20 cellular contexts compared by ENCODE assay signal in genomic region chrX:148135738-148136137, GRCh38.
DNase-seq lines count a peak whose midpoint lies in the region; ATAC-seq, FAIRE-seq and TF ChIP-seq lines count a peak whose summit lies in the region.
"Had no signal": no experiment of that assay in that cellular context is flagged by ENCODE, and none has a peak within 500 bp of the region (broad histone marks: within the 10 kb centered on the region; RNA-seq: fewer than 3 reads in every experiment).

No MANE protein-coding gene starts in this region.

- BruUV-seq in endothelial cell of umbilical vein (replicated peaks; lab: Mats Ljungman, UMichigan), result no TSS peak

- no peaks in the 10 kb centered on the region for H3K27me3 ChIP-seq in endothelial cell of umbilical vein (ENCODE audit: control insufficient read depth in 2 of 2, insufficient read depth in 2 of 2, low read length in 2 of 2)
- no peaks in the 10 kb centered on the region for H3K27me3 ChIP-seq in tibial artery
- H3K27me3 ChIP-seq: brain microvascular endothelial cell had no signal

- H3K4me3 ChIP-seq in endothelial cell of umbilical vein (replicated peaks in 1 of 3; ENCODE audit: insufficient read depth in 1 of 3, low read depth in 1 of 3, low read length in 3 of 3) (no peak overlapping the region), tibial artery (no peak overlapping the region)

- H3K9me1 ChIP-seq in endothelial cell of umbilical vein (replicated peaks; ENCODE audit: control insufficient read depth, extremely low read depth, insufficient read depth, low read length), result no peaks in the 10 kb centered on the region

- CTCF ChIA-PET in endothelial cell of umbilical vein (lab: Charles Lee), result interaction anchor here (3.4 kb wide), 1 partner anchor 1151 kb away, joined by 26 read pairs; no protein-coding TSS in a partner anchor

- FAIRE-seq in endothelial cell of umbilical vein (lab: Jason Lieb, UNC), result no peak
- FAIRE-seq: endometrium had no signal

- intact Hi-C loops in endothelial cell of umbilical vein (cut with micrococcal nuclease) (no loop called here), tibial artery (cut with DNase I; ENCODE audit: low total_unique reads) (no loop called here)

- no peak overlapping the region for H3K9ac ChIP-seq in endothelial cell of umbilical vein (replicated peaks; ENCODE audit: extremely low read depth, insufficient read depth, low read length)
- H3K9ac ChIP-seq: parathyroid adenoma had no signal

- no peak for TF ChIP-seq CTCF in endothelial cell of umbilical vein (IDR thresholded peaks at IDR 0.05; ENCODE audit: extremely low read depth in 1 of 2, insufficient read depth in 1 of 2, low read depth in 1 of 2, low read length in 2 of 2)
- TF ChIP-seq CTCF in tibial artery (IDR thresholded peaks at IDR 0.05), result no peak

- dilution Hi-C loops in endothelial cell of umbilical vein (cut with MboI; ENCODE audit: extremely low pct_ligation_motif_present, low sequenced_read_pairs), result no loop called here

- no peaks in the 10 kb centered on the region for H3K36me3 ChIP-seq in endothelial cell of umbilical vein (ENCODE audit: control insufficient read depth in 2 of 2, extremely low read depth in 1 of 2, insufficient read depth in 2 of 2, low read length in 2 of 2)
- H3K36me3 ChIP-seq in tibial artery, result no peaks in the 10 kb centered on the region
- H3K36me3 ChIP-seq: brain microvascular endothelial cell had no signal

- TF ChIP-seq POLR2A in endothelial cell of umbilical vein (IDR thresholded peaks at IDR 0.05; ENCODE audit: low read depth, low read length), result no peak

- H2AFZ ChIP-seq in endothelial cell of umbilical vein (ENCODE audit: low read depth, low read length), result no peak overlapping the region
- H2AFZ ChIP-seq: parathyroid adenoma had no signal

- peak; percentile 11 for DNase-seq in Daoy (ENCODE audit: low read depth)
- peak; percentile 2 for DNase-seq in NCI-H69 (lab: John Stamatoyannopoulos, UW)
- DNase-seq in endothelial cell of umbilical vein (ENCODE audit: low read depth, low spot score), result peak; percentile 4
- DNase-seq in lung microvascular endothelial cell (ENCODE audit: low read depth in 2 of 2), result peak; percentile 1 to 31
- DNase-seq in activated CD8-positive, alpha-beta memory T cell treated with anti-CD3 and anti-CD28 coated beads for 24 hours, result no peak
- no peak for DNase-seq in tibial artery
- DNase-seq: activated CD4-positive, alpha-beta T cell treated with anti-CD3 and anti-CD28 coated beads for 36 hours; activated naive CD8-positive, alpha-beta T cell treated with anti-CD3 and anti-CD28 coated beads for 36 hours; brain microvascular endothelial cell; cortex of kidney; left cardiac atrium; NCI-H524 treated with DMSO at 0.1 percent for 48 hours; Right ventricle myocardium superior had no signal

- no peaks in the 10 kb centered on the region for H4K20me1 ChIP-seq in endothelial cell of umbilical vein (replicated peaks; ENCODE audit: control insufficient read depth, extremely low read depth, insufficient read depth, low read length)

- H3K27ac ChIP-seq in endothelial cell of umbilical vein (ENCODE audit: insufficient read depth, low read depth, low read length), result no peak overlapping the region
- no peak overlapping the region for H3K27ac ChIP-seq in tibial artery
- H3K27ac ChIP-seq: brain microvascular endothelial cell, parathyroid adenoma had no signal

- no peak for ATAC-seq in HG02623 (IDR thresholded peaks at IDR 0.05; ENCODE audit: unreplicated experiment)
- no peak for ATAC-seq in HG03439 (IDR thresholded peaks at IDR 0.05; ENCODE audit: unreplicated experiment)
- ATAC-seq: activated CD4-positive, alpha-beta T cell treated with anti-CD3 and anti-CD28 coated beads for 36 hours; left cardiac atrium; natural killer cell treated with Interleukin-12 subunit alpha and Interleukin-12 subunit beta and Interleukin-15 and Interleukin-18, amount 100 ng/mL, for 72 hours; sciatic nerve; stimulated activated effector memory CD8-positive, alpha-beta T cell treated with anti-CD3 and anti-CD28 coated beads, Interleukin-12 subunit alpha, Interleukin-12 subunit beta, amount 100 ng/mL, for 72 hours had no signal

- no peaks in the 10 kb centered on the region for H3K79me2 ChIP-seq in endothelial cell of umbilical vein (ENCODE audit: control insufficient read depth, insufficient read depth, low read length)
- H3K79me2 ChIP-seq: parathyroid adenoma had no signal

- H3K4me2 ChIP-seq in endothelial cell of umbilical vein (ENCODE audit: insufficient read depth, low read length), result no peak overlapping the region

- POLR2A ChIA-PET in endothelial cell of umbilical vein (lab: Charles Lee), result no interaction called here

- H3K9me3 ChIP-seq in endothelial cell of umbilical vein (replicated peaks; ENCODE audit: control insufficient read depth, insufficient read depth, low read length), result no peaks in the 10 kb centered on the region
- H3K9me3 ChIP-seq in tibial artery, result peaks cover 0 to 4% (median 0%) of the 10 kb centered on the region in 3 donors

- no peaks in the 10 kb centered on the region for H3K4me1 ChIP-seq in endothelial cell of umbilical vein (ENCODE audit: control insufficient read depth, extremely low read depth, insufficient read depth, low read length)
- H3K4me1 ChIP-seq in tibial artery, result no peaks in the 10 kb centered on the region
- H3K4me1 ChIP-seq: parathyroid adenoma had no signal

TF ChIP-seq in endothelial cell of umbilical vein, 7 proteins besides CTCF, POLR2A, EP300 and RAD21:
- TF ChIP-seq MAX (IDR thresholded peaks at IDR 0.05; ENCODE audit: insufficient read depth, insufficient read length), result no peak
- TF ChIP-seq MYC (IDR thresholded peaks at IDR 0.05; ENCODE audit: low read depth, low read length), result no peak
- TF ChIP-seq JUN (IDR thresholded peaks at IDR 0.05; ENCODE audit: borderline replicate concordance, insufficient read depth, insufficient read length, low read depth), result no peak
- TF ChIP-seq EZH2 (IDR thresholded peaks at IDR 0.05; ENCODE audit: borderline replicate concordance, low read depth, low read length, severe bottlenecking), result no peak
- TF ChIP-seq GATA2 (IDR thresholded peaks at IDR 0.05; ENCODE audit: insufficient read depth, insufficient read length, low read depth, low read length), result no peak
- TF ChIP-seq FOS (IDR thresholded peaks at IDR 0.05; ENCODE audit: borderline replicate concordance, insufficient read depth, low read length), result no peak
- no peak for TF ChIP-seq POLR2AphosphoS5 (IDR thresholded peaks at IDR 0.05; ENCODE audit: insufficient read depth, low read depth, low read length)

Comparison
In these comparisons a context has a peak if more than half of its experiments do, and no peak if none do; other contexts are left out.
1. DNase-seq: peak in Daoy (single experiment), NCI-H69 (single experiment), endothelial cell of umbilical vein (single experiment) and lung microvascular endothelial cell (2 of 2); none in activated CD8-positive, alpha-beta memory T cell treated with anti-CD3 and anti-CD28 coated beads for 24 hours (single experiment) and tibial artery (0 of 2).